9 cellular contexts compared by ENCODE assay signal in the genomic region with DNA sequence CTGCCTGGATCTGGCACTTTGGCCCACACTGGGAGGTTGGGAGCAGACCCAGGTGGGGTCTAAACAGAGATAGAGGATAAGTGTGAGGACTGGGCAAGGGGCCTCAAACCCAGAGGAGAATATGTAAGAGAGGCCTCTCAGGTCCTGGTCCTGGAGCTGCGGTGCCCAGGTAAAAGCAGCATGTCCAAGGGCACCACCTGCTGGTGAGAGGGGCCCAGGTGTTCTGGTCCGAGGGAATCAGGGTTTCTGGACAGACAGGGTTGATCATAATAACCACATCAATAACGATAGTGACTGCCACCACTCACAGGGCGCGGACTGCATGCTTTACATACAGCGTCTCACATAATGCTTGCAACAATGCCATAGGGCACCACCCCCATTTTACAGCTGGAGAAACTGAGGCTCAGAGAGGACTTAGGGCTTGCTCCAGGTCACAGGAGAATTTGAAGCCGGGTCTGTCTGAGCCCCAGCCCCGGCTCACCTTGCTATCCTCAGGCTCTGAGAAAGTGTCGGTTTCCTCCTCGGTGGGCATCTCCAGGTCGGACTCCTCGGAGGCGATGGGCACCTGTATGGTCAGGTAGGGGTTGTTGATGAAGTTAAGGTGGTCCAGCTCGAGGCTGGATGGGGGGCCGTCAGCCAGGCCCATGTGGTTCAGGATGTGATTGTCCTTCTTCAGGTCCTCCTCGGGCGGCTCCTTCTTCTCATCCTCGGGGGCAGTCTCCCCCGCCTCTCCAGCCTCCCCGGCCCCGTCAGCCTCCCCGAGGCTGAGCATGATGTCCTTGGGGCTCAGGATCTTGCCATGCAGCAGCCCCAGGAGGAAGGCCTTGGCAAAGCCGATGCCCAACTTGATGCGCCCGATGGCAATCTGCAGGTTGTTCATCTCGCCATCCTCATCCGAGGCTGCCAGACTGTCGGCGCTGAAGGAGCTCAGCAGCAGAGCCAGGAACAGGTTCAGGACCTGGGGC. TPM values are rescaled to one million over a fixed set of nuclear protein-coding genes. Genes with fewer than 3 reads are reported as not detected.
A peak's percentile ranks its signal among the peaks of the same experiment; 100 is the strongest.
DNase-seq lines count a peak whose midpoint lies in the region; ATAC-seq lines count a peak whose summit lies in the region.
"Had no signal": no experiment of that assay in that cellular context is flagged by ENCODE, and none has a peak within 500 bp of the region (broad histone marks: within the 10 kb centered on the region; RNA-seq: fewer than 3 reads in every experiment).

No MANE protein-coding gene starts in this region.

- no peaks in the 10 kb centered on the region for H3K9me3 Mint-ChIP-seq in activated naive CD8-positive, alpha-beta T cell treated with anti-CD3 and anti-CD28 coated beads, Interleukin-2, amount 50 U/mL, for 24 hours
- peaks cover 0 to 1% (median 0%) of the 10 kb centered on the region in 7 donors for H3K9me3 Mint-ChIP-seq in naive B cell

- DNase-seq in DMS53 (lab: John Stamatoyannopoulos, UW) = peak; percentile 76
- DNase-seq in HuH-7 (ENCODE audit: low spot score) = peak; percentile 82
- DNase-seq in activated naive CD8-positive, alpha-beta T cell treated with anti-CD3 and anti-CD28 coated beads, Interleukin-2, amount 50 U/mL, for 24 hours = peak; percentile 44
- peak; percentile 66 for DNase-seq in naive B cell
- no peak for DNase-seq in nucleus accumbens (lab: John Stamatoyannopoulos, UW)
- no peak for DNase-seq in NCI-H1092 treated with DMSO at 0.1 percent for 48 hours (lab: John Stamatoyannopoulos, UW)
- DNase-seq in occipital lobe (lab: John Stamatoyannopoulos, UW) = no peak
- no peak for DNase-seq in anterior cingulate cortex (lab: John Stamatoyannopoulos, UW)

- H3K36me3 Mint-ChIP-seq in activated naive CD8-positive, alpha-beta T cell treated with anti-CD3 and anti-CD28 coated beads, Interleukin-2, amount 50 U/mL, for 24 hours (ENCODE audit: low read depth) = no peaks in the 10 kb centered on the region
- no peaks in the 10 kb centered on the region for H3K36me3 Mint-ChIP-seq in naive B cell

- no peaks in the 10 kb centered on the region for H3K27me3 Mint-ChIP-seq in activated naive CD8-positive, alpha-beta T cell treated with anti-CD3 and anti-CD28 coated beads, Interleukin-2, amount 50 U/mL, for 24 hours
- H3K27me3 Mint-ChIP-seq in naive B cell = no peaks in the 10 kb centered on the region

- H3K4me1 Mint-ChIP-seq in activated naive CD8-positive, alpha-beta T cell treated with anti-CD3 and anti-CD28 coated beads, Interleukin-2, amount 50 U/mL, for 24 hours = peaks cover 32% of the 10 kb centered on the region
- peaks cover 40 to 76% (median 59%) of the 10 kb centered on the region in 3 donors for H3K4me1 Mint-ChIP-seq in naive B cell

- ATAC-seq in activated naive CD8-positive, alpha-beta T cell treated with anti-CD3 and anti-CD28 coated beads, Interleukin-2, amount 50 U/mL, for 24 hours = no peak
- ATAC-seq in naive B cell (ENCODE audit: low read depth in 2 of 2) = no peak
- ATAC-seq: Right ventricle myocardium inferior had no signal

- H3K27ac Mint-ChIP-seq in activated naive CD8-positive, alpha-beta T cell treated with anti-CD3 and anti-CD28 coated beads, Interleukin-2, amount 50 U/mL, for 24 hours = no peak overlapping the region
- peak overlapping the region in 4 of 6 donors; percentile 11 to 67 (median 16) for H3K27ac Mint-ChIP-seq in naive B cell

- no peak overlapping the region for H3K4me3 Mint-ChIP-seq in activated naive CD8-positive, alpha-beta T cell treated with anti-CD3 and anti-CD28 coated beads, Interleukin-2, amount 50 U/mL, for 24 hours
- peak overlapping the region in 3 of 8 donors; percentile 35 to 56 (median 37) for H3K4me3 Mint-ChIP-seq in naive B cell

RNA-seq across cellular contexts. Expression of a gene that starts 19.1 kb away (rescaled TPM):
- polyA plus RNA-seq in naive B cell (ENCODE audit: low read depth in 6 of 6) = 1,000 to 10,000 TPM; 2,263 to 2,851 (median 2,433) TPM
- not detected for total RNA-seq in occipital lobe

RNA-seq across cellular contexts. Expression of a gene that starts 21.5 kb away (rescaled TPM):
- 1 to 10 TPM in 3 of 6 donors, under 1 TPM in 2, not detected in 1; 0.89 to 1.4 (median 1.1) TPM for polyA plus RNA-seq in naive B cell (ENCODE audit: low read depth in 6 of 6)
- not detected for total RNA-seq in occipital lobe

RNA-seq across cellular contexts. Expression of a gene that starts 32.6 kb away (rescaled TPM):
- polyA plus RNA-seq in naive B cell (ENCODE audit: low read depth in 6 of 6) = 1 to 10 TPM in 1 of 6 donors, not detected in 5; 1.8 TPM
- total RNA-seq in occipital lobe = not detected
- total RNA-seq: Right ventricle myocardium inferior had no signal

RNA-seq across cellular contexts. Expression of a gene that starts 40.2 kb away (rescaled TPM):
- not detected for polyA plus RNA-seq in naive B cell (ENCODE audit: low read depth in 6 of 6)
- total RNA-seq in occipital lobe = not detected
- total RNA-seq: Right ventricle myocardium inferior had no signal

RNA-seq across cellular contexts. Expression of a gene that starts 46.9 kb away (rescaled TPM):
- 1 to 10 TPM; 3.5 to 6.8 (median 5.8) TPM for polyA plus RNA-seq in naive B cell (ENCODE audit: low read depth in 6 of 6)
- 0.78 TPM for total RNA-seq in occipital lobe

Comparison
In these comparisons a context has a peak if more than half of its experiments do, and no peak if none do; other contexts are left out.
1. DNase-seq: peak in DMS53 (single experiment), HuH-7 (single experiment), activated naive CD8-positive, alpha-beta T cell treated with anti-CD3 and anti-CD28 coated beads, Interleukin-2, amount 50 U/mL, for 24 hours (single experiment) and naive B cell (single experiment); none in nucleus accumbens (0 of 56), NCI-H1092 treated with DMSO at 0.1 percent for 48 hours (single experiment), occipital lobe (single experiment) and anterior cingulate cortex (0 of 58).